ENCODE assay signal across 8 cellular contexts in the genomic region with DNA sequence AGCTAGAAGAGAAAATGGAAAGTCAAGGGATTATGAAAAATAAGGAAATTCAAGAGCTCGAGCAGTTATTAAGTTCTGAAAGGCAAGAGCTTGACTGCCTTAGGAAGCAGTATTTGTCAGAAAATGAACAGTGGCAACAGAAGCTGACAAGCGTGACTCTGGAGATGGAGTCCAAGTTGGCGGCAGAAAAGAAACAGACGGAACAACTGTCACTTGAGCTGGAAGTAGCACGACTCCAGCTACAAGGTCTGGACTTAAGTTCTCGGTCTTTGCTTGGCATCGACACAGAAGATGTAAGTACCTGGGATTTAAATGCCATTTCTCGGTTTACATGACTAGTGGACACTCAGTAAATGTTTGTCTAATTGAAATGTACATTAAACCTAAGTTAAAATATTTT.
"Had no signal": no experiment of that assay in that cellular context is flagged by ENCODE, and none has a peak within 500 bp of the region (broad histone marks: within the 10 kb centered on the region; RNA-seq: fewer than 3 reads in every experiment).

No MANE protein-coding gene starts in this region.

- H3K9me3 Mint-ChIP-seq: GM23338, H9 had no signal

- H2AFZ ChIP-seq: GM23338 had no signal

- FAIRE-seq: H1, H54, HTR-8/SVneo had no signal

- H3K4me1 Mint-ChIP-seq: GM23338, H9 had no signal

- H3K27ac Mint-ChIP-seq: GM23338, H9 had no signal

- H3K4me3 ChIP-seq: GM23338 had no signal

- ATAC-seq: GM23338 had no signal

- H3K4me3 Mint-ChIP-seq: GM23338, H9 had no signal

- H3K4me2 ChIP-seq: GM23338 had no signal

- DNase-seq: H9, HCEC 1CT, IMR-90, KBM-7 had no signal
